Comparison of ENCODE assay signal across 15 cellular contexts in genomic region chr1:38087676-38088075, GRCh38. TPM values are rescaled to one million over a fixed set of nuclear protein-coding genes. Genes with fewer than 3 reads are reported as not detected.
DNase-seq lines count a peak whose midpoint lies in the region; ATAC-seq and TF ChIP-seq lines count a peak whose summit lies in the region.
"Had no signal": no experiment of that assay in that cellular context is flagged by ENCODE, and none has a peak within 500 bp of the region (broad histone marks: within the 10 kb centered on the region; RNA-seq: fewer than 3 reads in every experiment).

No MANE protein-coding gene starts in this region.

- intact Hi-C loops in spleen (cut with DNase I; ENCODE audit: low total_unique reads) (no loop called here), transverse colon (cut with DNase I; ENCODE audit: low total_unique reads) (no loop called here)

- H3K36me3 ChIP-seq in spleen (no peaks in the 10 kb centered on the region), transverse colon (no peaks in the 10 kb centered on the region)

- H3K4me1 ChIP-seq in spleen = no peaks in the 10 kb centered on the region
- H3K4me1 ChIP-seq in transverse colon = no peaks in the 10 kb centered on the region

- H3K9me3 ChIP-seq in spleen (no peaks in the 10 kb centered on the region), transverse colon (no peaks in the 10 kb centered on the region)

- H3K4me1 Mint-ChIP-seq in brain (peaks cover 57% of the 10 kb centered on the region), neural crest cell (peaks cover 62% of the 10 kb centered on the region)

- 89 to 94% (median 90%) methylated on average over 9 of the region's 9 CpGs for WGBS in spleen, 5 donors
- 80% methylated on average over 1 to 9 of the region's 9 CpGs for WGBS in transverse colon (ENCODE audit: low coverage in 1 of 2), 2 donors

- H3K27ac Mint-ChIP-seq in brain (peak overlapping the region in 3 of 5 experiments; percentile 11 to 83 (median 38)), neural crest cell (ENCODE audit: unreplicated experiment) (peak overlapping the region; percentile 90)
- H3K27ac Mint-ChIP-seq: CD4-positive, alpha-beta memory T cell had no signal

- TF ChIP-seq CTCF in brain (conservative IDR thresholded peaks at IDR 0.05) (no peak), neural crest cell (conservative IDR thresholded peaks at IDR 0.05) (no peak), spleen (IDR thresholded peaks at IDR 0.05 in 8 of 11, conservative IDR thresholded peaks at IDR 0.05 in 3 of 11) (no peak), transverse colon (IDR thresholded peaks at IDR 0.05) (no peak)

- no peak for TF ChIP-seq POLR2A in spleen (IDR thresholded peaks at IDR 0.05)
- no peak for TF ChIP-seq POLR2A in transverse colon (IDR thresholded peaks at IDR 0.05)

- H3K4me3 ChIP-seq in spleen (no peak overlapping the region), transverse colon (no peak overlapping the region)

- H3K9me3 Mint-ChIP-seq in brain = peaks cover 0 to 2% (median 0%) of the 10 kb centered on the region in 5 experiments
- H3K9me3 Mint-ChIP-seq in neural crest cell = no peaks in the 10 kb centered on the region

- no peaks in the 10 kb centered on the region for H3K36me3 Mint-ChIP-seq in brain
- H3K36me3 Mint-ChIP-seq in neural crest cell (ENCODE audit: low read depth) = no peaks in the 10 kb centered on the region
- H3K36me3 Mint-ChIP-seq: CD4-positive, alpha-beta memory T cell had no signal

- peaks cover 0 to 69% (median 0%) of the 10 kb centered on the region in 7 donors for H3K27me3 ChIP-seq in spleen (replicated peaks in 1 of 7)
- H3K27me3 ChIP-seq in transverse colon = peaks cover 12% of the 10 kb centered on the region

- peaks cover 3% of the 10 kb centered on the region for H3K27me3 Mint-ChIP-seq in brain
- H3K27me3 Mint-ChIP-seq in neural crest cell (ENCODE audit: low read depth) = no peaks in the 10 kb centered on the region

- no peak for TF ChIP-seq EP300 in transverse colon (IDR thresholded peaks at IDR 0.05; ENCODE audit: low read depth)

- DNase-seq in neural crest cell (ENCODE audit: low read depth, low spot score) (no peak), spleen (peak; percentile 34), transverse colon (no peak)
- DNase-seq: C1 segment of cervical spinal cord; CD4-positive, alpha-beta memory T cell; DMS153; DND-41; GOT3; H7; HCEC 1CT had no signal

- H3K27ac ChIP-seq in spleen = no peak overlapping the region
- no peak overlapping the region for H3K27ac ChIP-seq in transverse colon

- no peak overlapping the region for H3K4me3 Mint-ChIP-seq in brain
- no peak overlapping the region for H3K4me3 Mint-ChIP-seq in neural crest cell
- H3K4me3 Mint-ChIP-seq: CD4-positive, alpha-beta memory T cell had no signal

- in situ Hi-C loops in transverse colon (cut with MboI; ENCODE audit: low pct_ligation_motif_present in 1 of 4, low pct_unique_long_range_greater_than_20kb in 1 of 4, low sequenced_read_pairs in 3 of 4) = no loop called here

- ATAC-seq in HG02852 (IDR thresholded peaks at IDR 0.05; ENCODE audit: unreplicated experiment) (no peak), HG03139 (IDR thresholded peaks at IDR 0.05; ENCODE audit: unreplicated experiment) (no peak)

RNA-seq across cellular contexts. Expression of gene POU3F1, which starts 41.1 kb away (rescaled TPM):
- 0.81 TPM for polyA plus RNA-seq in brain (ENCODE audit: insufficient read depth, low read depth, low replicate concordance)
- 10.7 and 12.1 TPM in 2 replicates for total RNA-seq in neural crest cell
- under 1 TPM in 4 of 7 donors, not detected in 3; 0.17 to 0.60 (median 0.30) TPM for total RNA-seq in spleen
- polyA plus RNA-seq in spleen = under 1 TPM; 0.07 to 0.38 (median 0.08) TPM
- not detected for total RNA-seq in transverse colon
- total RNA-seq: A172 had no signal
- polyA plus RNA-seq: BJ had no signal
